ENCODE assay signal across 8 cellular contexts in genomic region chr17:16381496-16381820, GRCh38.
DNase-seq lines count a peak whose midpoint lies in the region; ATAC-seq and TF ChIP-seq lines count a peak whose summit lies in the region.

No MANE protein-coding gene starts in this region.

- no peak for DNase-seq in SK-N-MC (ENCODE audit: low read depth, low spot score)
- DNase-seq in effector memory CD8-positive, alpha-beta T cell = no peak
- no peak for DNase-seq in COLO668 (lab: John Stamatoyannopoulos, UW; ENCODE audit: unreplicated experiment)
- DNase-seq in NOMO-1 treated with dmso at 0.1 percent for 144 hours (lab: John Stamatoyannopoulos, UW; ENCODE audit: unreplicated experiment) = no peak
- no peak for DNase-seq in NCI-H2081 (lab: John Stamatoyannopoulos, UW)

- no peaks in the 10 kb centered on the region for H3K27me3 ChIP-seq in neuron (ENCODE audit: insufficient read depth, low read length)

- H3K27me3 Mint-ChIP-seq in effector memory CD8-positive, alpha-beta T cell = no peaks in the 10 kb centered on the region

- H3K36me3 ChIP-seq in SK-N-MC (ENCODE audit: insufficient read depth, low read length) = peaks cover 25% of the 10 kb centered on the region
- peaks cover 20% of the 10 kb centered on the region for H3K36me3 ChIP-seq in neuron (ENCODE audit: insufficient read depth, low read length)

- H3K9ac ChIP-seq in SK-N-MC (ENCODE audit: insufficient read length) = peak overlapping the region; percentile 98

- peaks cover 4% of the 10 kb centered on the region for H3K4me1 ChIP-seq in neuron (ENCODE audit: insufficient read depth, low read length)

- H3K27ac ChIP-seq in 22Rv1 (peak overlapping the region; percentile 84), SK-N-MC (peak overlapping the region; percentile 97; the same call in 1 of the 2 replicates)

- H2AFZ ChIP-seq in neuron (ENCODE audit: low read depth, low read length) = peak overlapping the region; percentile 99

- peaks cover 39% of the 10 kb centered on the region for H3K36me3 Mint-ChIP-seq in effector memory CD8-positive, alpha-beta T cell (ENCODE audit: insufficient read depth)

- peak; percentile 6 for ATAC-seq in GM21390 (IDR thresholded peaks at IDR 0.05; ENCODE audit: unreplicated experiment)
- peak; percentile 23 for ATAC-seq in effector memory CD8-positive, alpha-beta T cell (replicated peaks)

- peaks cover 31 to 42% of the 10 kb centered on the region in 2 donors for H3K4me1 Mint-ChIP-seq in effector memory CD8-positive, alpha-beta T cell (ENCODE audit: low read depth in 2 of 2)

- no peaks in the 10 kb centered on the region for H3K9me3 Mint-ChIP-seq in effector memory CD8-positive, alpha-beta T cell

- peak overlapping the region; percentile 96 to 99 for H3K4me3 Mint-ChIP-seq in effector memory CD8-positive, alpha-beta T cell

- no peaks in the 10 kb centered on the region for H3K9me3 ChIP-seq in SK-N-MC (ENCODE audit: low read depth, low read length)
- peaks cover 14% of the 10 kb centered on the region for H3K9me3 ChIP-seq in neuron (ENCODE audit: low read length)

- H3K4me3 ChIP-seq in SK-N-MC (peak overlapping the region; percentile 98), neuron (ENCODE audit: low read length) (peak overlapping the region; percentile 82)

- TF ChIP-seq CTCF in 22Rv1 (IDR thresholded peaks at IDR 0.05) = no peak; the same call in 1 of the 2 replicates

- H3K27ac Mint-ChIP-seq in effector memory CD8-positive, alpha-beta T cell = peak overlapping the region; percentile 99 to 100
